ENCODE assay signal across 1 cellular context in genomic region chr9:6928863-6929262, GRCh38.
TF ChIP-seq lines count a peak whose summit lies in the region.

No MANE protein-coding gene starts in this region.

TF ChIP-seq in GM23338, 12 proteins besides CTCF, POLR2A, EP300 and RAD21 (continued from another document):
- TF ChIP-seq REST (IDR thresholded peaks at IDR 0.05; ENCODE audit: unreplicated experiment) (no peak), STAT1 (IDR thresholded peaks at IDR 0.05; ENCODE audit: unreplicated experiment) (no peak), JUNB (IDR thresholded peaks at IDR 0.05; ENCODE audit: unreplicated experiment) (no peak)
- TF ChIP-seq, protein P1, sequence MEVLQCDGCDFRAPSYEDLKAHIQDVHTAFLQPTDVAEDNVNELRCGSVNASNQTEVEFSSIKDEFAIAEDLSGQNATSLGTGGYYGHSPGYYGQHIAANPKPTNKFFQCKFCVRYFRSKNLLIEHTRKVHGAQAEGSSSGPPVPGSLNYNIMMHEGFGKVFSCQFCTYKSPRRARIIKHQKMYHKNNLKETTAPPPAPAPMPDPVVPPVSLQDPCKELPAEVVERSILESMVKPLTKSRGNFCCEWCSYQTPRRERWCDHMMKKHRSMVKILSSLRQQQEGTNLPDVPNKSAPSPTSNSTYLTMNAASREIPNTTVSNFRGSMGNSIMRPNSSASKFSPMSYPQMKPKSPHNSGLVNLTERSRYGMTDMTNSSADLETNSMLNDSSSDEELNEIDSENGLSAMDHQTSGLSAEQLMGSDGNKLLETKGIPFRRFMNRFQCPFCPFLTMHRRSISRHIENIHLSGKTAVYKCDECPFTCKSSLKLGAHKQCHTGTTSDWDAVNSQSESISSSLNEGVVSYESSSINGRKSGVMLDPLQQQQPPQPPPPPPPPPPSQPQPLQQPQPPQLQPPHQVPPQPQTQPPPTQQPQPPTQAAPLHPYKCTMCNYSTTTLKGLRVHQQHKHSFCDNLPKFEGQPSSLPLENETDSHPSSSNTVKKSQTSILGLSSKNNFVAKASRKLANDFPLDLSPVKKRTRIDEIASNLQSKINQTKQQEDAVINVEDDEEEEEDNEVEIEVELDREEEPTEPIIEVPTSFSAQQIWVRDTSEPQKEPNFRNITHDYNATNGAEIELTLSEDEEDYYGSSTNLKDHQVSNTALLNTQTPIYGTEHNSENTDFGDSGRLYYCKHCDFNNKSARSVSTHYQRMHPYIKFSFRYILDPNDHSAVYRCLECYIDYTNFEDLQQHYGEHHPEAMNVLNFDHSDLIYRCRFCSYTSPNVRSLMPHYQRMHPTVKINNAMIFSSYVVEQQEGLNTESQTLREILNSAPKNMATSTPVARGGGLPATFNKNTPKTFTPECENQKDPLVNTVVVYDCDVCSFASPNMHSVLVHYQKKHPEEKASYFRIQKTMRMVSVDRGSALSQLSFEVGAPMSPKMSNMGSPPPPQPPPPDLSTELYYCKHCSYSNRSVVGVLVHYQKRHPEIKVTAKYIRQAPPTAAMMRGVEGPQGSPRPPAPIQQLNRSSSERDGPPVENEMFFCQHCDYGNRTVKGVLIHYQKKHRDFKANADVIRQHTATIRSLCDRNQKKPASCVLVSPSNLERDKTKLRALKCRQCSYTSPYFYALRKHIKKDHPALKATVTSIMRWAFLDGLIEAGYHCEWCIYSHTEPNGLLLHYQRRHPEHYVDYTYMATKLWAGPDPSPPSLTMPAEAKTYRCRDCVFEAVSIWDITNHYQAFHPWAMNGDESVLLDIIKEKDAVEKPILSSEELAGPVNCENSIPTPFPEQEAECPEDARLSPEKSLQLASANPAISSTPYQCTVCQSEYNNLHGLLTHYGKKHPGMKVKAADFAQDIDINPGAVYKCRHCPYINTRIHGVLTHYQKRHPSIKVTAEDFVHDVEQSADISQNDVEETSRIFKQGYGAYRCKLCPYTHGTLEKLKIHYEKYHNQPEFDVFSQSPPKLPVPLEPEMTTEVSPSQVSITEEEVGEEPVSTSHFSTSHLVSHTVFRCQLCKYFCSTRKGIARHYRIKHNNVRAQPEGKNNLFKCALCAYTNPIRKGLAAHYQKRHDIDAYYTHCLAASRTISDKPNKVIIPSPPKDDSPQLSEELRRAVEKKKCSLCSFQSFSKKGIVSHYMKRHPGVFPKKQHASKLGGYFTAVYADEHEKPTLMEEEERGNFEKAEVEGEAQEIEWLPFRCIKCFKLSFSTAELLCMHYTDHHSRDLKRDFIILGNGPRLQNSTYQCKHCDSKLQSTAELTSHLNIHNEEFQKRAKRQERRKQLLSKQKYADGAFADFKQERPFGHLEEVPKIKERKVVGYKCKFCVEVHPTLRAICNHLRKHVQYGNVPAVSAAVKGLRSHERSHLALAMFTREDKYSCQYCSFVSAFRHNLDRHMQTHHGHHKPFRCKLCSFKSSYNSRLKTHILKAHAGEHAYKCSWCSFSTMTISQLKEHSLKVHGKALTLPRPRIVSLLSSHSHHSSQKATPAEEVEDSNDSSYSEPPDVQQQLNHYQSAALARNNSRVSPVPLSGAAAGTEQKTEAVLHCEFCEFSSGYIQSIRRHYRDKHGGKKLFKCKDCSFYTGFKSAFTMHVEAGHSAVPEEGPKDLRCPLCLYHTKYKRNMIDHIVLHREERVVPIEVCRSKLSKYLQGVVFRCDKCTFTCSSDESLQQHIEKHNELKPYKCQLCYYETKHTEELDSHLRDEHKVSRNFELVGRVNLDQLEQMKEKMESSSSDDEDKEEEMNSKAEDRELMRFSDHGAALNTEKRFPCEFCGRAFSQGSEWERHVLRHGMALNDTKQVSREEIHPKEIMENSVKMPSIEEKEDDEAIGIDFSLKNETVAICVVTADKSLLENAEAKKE (CRISPR knock-in tag; IDR thresholded peaks at IDR 0.05): no peak
